ENCODE assay signal across 18 cellular contexts in the genomic region with DNA sequence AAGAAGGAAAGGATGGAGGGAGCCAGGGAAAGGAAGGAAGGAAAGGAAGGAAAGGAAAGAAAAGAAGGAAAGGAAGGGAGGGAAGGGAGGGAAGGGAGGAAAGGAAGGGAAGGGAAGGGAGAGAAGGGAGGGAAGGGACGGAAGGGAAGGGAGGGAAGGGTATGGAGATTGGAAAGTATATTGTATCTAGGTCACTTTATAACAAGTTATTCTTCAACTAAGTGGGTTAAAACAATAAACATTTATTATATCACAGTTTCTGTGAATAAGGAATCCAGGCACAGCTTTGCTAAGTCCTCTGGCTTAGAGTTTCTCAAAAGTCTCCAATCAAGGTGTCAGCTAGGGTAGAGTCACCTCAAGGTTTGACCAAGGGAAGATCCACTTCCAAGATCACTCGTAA.
A peak's percentile ranks its signal among the peaks of the same experiment; 100 is the strongest.
DNase-seq lines count a peak whose midpoint lies in the region; ATAC-seq, FAIRE-seq and TF ChIP-seq lines count a peak whose summit lies in the region.
"Had no signal": no experiment of that assay in that cellular context is flagged by ENCODE, and none has a peak within 500 bp of the region (broad histone marks: within the 10 kb centered on the region; RNA-seq: fewer than 3 reads in every experiment).

No MANE protein-coding gene starts in this region.

- in situ Hi-C loops in HepG2 (cut with HindIII; ENCODE audit: extremely low pct_ligation_motif_present, low pct_unique_long_range_greater_than_20kb), result loop anchor here (25.0 kb wide), 1 partner anchor 1207 kb away; no protein-coding TSS in a partner anchor

- no peaks in the 10 kb centered on the region for H3K27me3 Mint-ChIP-seq in nephron (ENCODE audit: low read depth)
- H3K27me3 Mint-ChIP-seq in CD8-positive, alpha-beta memory T cell, result no peaks in the 10 kb centered on the region
- H3K27me3 Mint-ChIP-seq: CD4-positive, alpha-beta T cell had no signal

- no peak for TF ChIP-seq EP300 in HepG2 (IDR thresholded peaks at IDR 0.05; ENCODE audit: low read depth in 2 of 2, low read length in 2 of 2)
- no peak for TF ChIP-seq EP300 in HepG2 (CRISPR knock-in tag; IDR thresholded peaks at IDR 0.05; ENCODE audit: borderline replicate concordance)

- H3K27ac ChIP-seq in HepG2 (ENCODE audit: extremely low read length, insufficient read depth, low read length) (no peak overlapping the region), right lobe of liver (no peak overlapping the region), fibroblast of lung (ENCODE audit: insufficient read depth, low read length) (no peak overlapping the region), small intestine (ENCODE audit: low read depth in 1 of 2, low read length in 1 of 2) (no peak overlapping the region)
- no peak overlapping the region for H3K27ac ChIP-seq in CD8-positive, alpha-beta memory T cell (ENCODE audit: low read depth, low read length)
- H3K27ac ChIP-seq: 22Rv1, A549, C4-2B had no signal

- TF ChIP-seq CTCF in HepG2 (CRISPR knock-in tag; IDR thresholded peaks at IDR 0.05), result no peak
- no peak for TF ChIP-seq CTCF in right lobe of liver (IDR thresholded peaks at IDR 0.05)
- no peak for TF ChIP-seq CTCF in fibroblast of lung (conservative IDR thresholded peaks at IDR 0.05 in 1 of 2, IDR thresholded peaks at IDR 0.05 in 1 of 2; ENCODE audit: low read depth in 1 of 2, low read length in 2 of 2)
- no peak for TF ChIP-seq CTCF in nephron (IDR thresholded peaks at IDR 0.05; ENCODE audit: unreplicated experiment in 3 of 3)

- no peak for DNase-seq in HepG2 (ENCODE audit: low spot score)
- DNase-seq in right lobe of liver, result no peak
- DNase-seq in fibroblast of lung (ENCODE audit: low read depth in 2 of 2), result no peak
- no peak for DNase-seq in COLO668 (lab: John Stamatoyannopoulos, UW; ENCODE audit: unreplicated experiment)
- no peak for DNase-seq in CD8-positive, alpha-beta memory T cell
- DNase-seq in small intestine, result no peak
- DNase-seq: AML-193; Calu3; CD4-positive, alpha-beta T cell; DMS79 treated with DMSO at 0.1 percent for 48 hours; GF-D8; H9 had no signal

- no peaks in the 10 kb centered on the region for H3K4me1 ChIP-seq in HepG2 (ENCODE audit: insufficient read depth, low read length)
- no peaks in the 10 kb centered on the region for H3K4me1 ChIP-seq in right lobe of liver
- no peaks in the 10 kb centered on the region for H3K4me1 ChIP-seq in fibroblast of lung (ENCODE audit: control insufficient read depth, extremely low read depth, insufficient read depth, low read length)
- no peaks in the 10 kb centered on the region for H3K4me1 ChIP-seq in CD8-positive, alpha-beta memory T cell (ENCODE audit: insufficient read depth, low read length)
- H3K4me1 ChIP-seq in small intestine (ENCODE audit: control insufficient read depth in 2 of 2, insufficient read depth in 1 of 2, low read depth in 1 of 2, low read length in 1 of 2), result no peaks in the 10 kb centered on the region
- H3K4me1 ChIP-seq: A549 had no signal

- H3K9me3 ChIP-seq in HepG2 (ENCODE audit: low read length), result no peaks in the 10 kb centered on the region
- H3K9me3 ChIP-seq in right lobe of liver, result no peaks in the 10 kb centered on the region
- no peaks in the 10 kb centered on the region for H3K9me3 ChIP-seq in fibroblast of lung (ENCODE audit: control insufficient read depth, insufficient read depth, low read depth, low read length)
- no peaks in the 10 kb centered on the region for H3K9me3 ChIP-seq in CD8-positive, alpha-beta memory T cell (ENCODE audit: low read length)
- no peaks in the 10 kb centered on the region for H3K9me3 ChIP-seq in small intestine (ENCODE audit: control insufficient read depth, low read depth)
- H3K9me3 ChIP-seq: A549 had no signal

- TF ChIP-seq RAD21 in HepG2 (CRISPR knock-in tag; IDR thresholded peaks at IDR 0.05), result no peak

- no TSS peak for BruUV-seq in HepG2 (replicated peaks; lab: Mats Ljungman, UMichigan)

- peaks cover 20% of the 10 kb centered on the region for H3K4me1 Mint-ChIP-seq in nephron
- peaks cover 13 to 20% (median 18%) of the 10 kb centered on the region in 3 donors for H3K4me1 Mint-ChIP-seq in CD8-positive, alpha-beta memory T cell
- H3K4me1 Mint-ChIP-seq: H9 had no signal

- CTCF ChIA-PET in HepG2 (lab: Yijun Ruan, JAX; ENCODE audit: low intra/inter-chr PET ratio, low total read pairs), result no interaction called here
- CTCF ChIA-PET in CD8-positive, alpha-beta memory T cell (lab: Charles Lee), result no interaction called here

- H3K4me3 ChIP-seq in HepG2 (replicated peaks in 1 of 3; ENCODE audit: insufficient read depth in 1 of 3, low read depth in 2 of 3, low read length in 3 of 3), result no peak overlapping the region
- H3K4me3 ChIP-seq in right lobe of liver, result no peak overlapping the region
- no peak overlapping the region for H3K4me3 ChIP-seq in fibroblast of lung (replicated peaks in 1 of 4; ENCODE audit: control extremely low read depth in 1 of 4, insufficient read depth in 1 of 4, low read depth in 3 of 4, low read length in 4 of 4)
- H3K4me3 ChIP-seq in CD8-positive, alpha-beta memory T cell (ENCODE audit: low read length), result no peak overlapping the region
- no peak overlapping the region for H3K4me3 ChIP-seq in small intestine (ENCODE audit: low read depth in 1 of 2, low read length in 2 of 2)
- H3K4me3 ChIP-seq: A549 had no signal

- H3K79me2 ChIP-seq in HepG2 (ENCODE audit: insufficient read depth, low read length) (no peaks in the 10 kb centered on the region), fibroblast of lung (ENCODE audit: control insufficient read depth, insufficient read depth, low read length) (no peaks in the 10 kb centered on the region)

- peak overlapping the region in 2 of 3 experiments; percentile 13 to 91 for H3K27ac Mint-ChIP-seq in nephron
- peak overlapping the region in 1 of 8 donors; percentile 14 for H3K27ac Mint-ChIP-seq in CD8-positive, alpha-beta memory T cell
- H3K27ac Mint-ChIP-seq: CD4-positive, alpha-beta T cell; H9 had no signal

- H3K36me3 ChIP-seq in HepG2 (replicated peaks in 1 of 2; ENCODE audit: control insufficient read depth in 1 of 2, insufficient read depth in 2 of 2, low read length in 2 of 2), result peaks cover 2 to 29% of the 10 kb centered on the region in 2 experiments; a peak in 2 of 5 replicates
- H3K36me3 ChIP-seq in right lobe of liver, result no peaks in the 10 kb centered on the region
- no peaks in the 10 kb centered on the region for H3K36me3 ChIP-seq in fibroblast of lung (ENCODE audit: control insufficient read depth, insufficient read depth, low read length)
- no peaks in the 10 kb centered on the region for H3K36me3 ChIP-seq in CD8-positive, alpha-beta memory T cell (ENCODE audit: insufficient read depth, low read length)
- no peaks in the 10 kb centered on the region for H3K36me3 ChIP-seq in small intestine (ENCODE audit: control insufficient read depth in 2 of 2, insufficient read depth in 2 of 2, low read length in 2 of 2)

- no peak overlapping the region for H3K4me3 Mint-ChIP-seq in nephron
- H3K4me3 Mint-ChIP-seq in CD8-positive, alpha-beta memory T cell, result no peak overlapping the region
- H3K4me3 Mint-ChIP-seq: CD4-positive, alpha-beta T cell; H9 had no signal

- no peak overlapping the region for H3K9ac ChIP-seq in HepG2 (ENCODE audit: insufficient read depth, low read depth, low read length)
- H3K9ac ChIP-seq in fibroblast of lung (ENCODE audit: insufficient read depth, low read length), result no peak overlapping the region

- no peak overlapping the region for H3K4me2 ChIP-seq in HepG2 (ENCODE audit: low read depth, low read length)
- no peak overlapping the region for H3K4me2 ChIP-seq in fibroblast of lung (ENCODE audit: extremely low read depth, insufficient read depth, low read length)
- H3K4me2 ChIP-seq: A549 had no signal

- H3K27me3 ChIP-seq in HepG2 (ENCODE audit: control insufficient read depth in 1 of 2, insufficient read depth in 2 of 2, low read length in 2 of 2), result no peaks in the 10 kb centered on the region
- H3K27me3 ChIP-seq in right lobe of liver, result no peaks in the 10 kb centered on the region
- H3K27me3 ChIP-seq in fibroblast of lung (ENCODE audit: control insufficient read depth, insufficient read depth, low read length), result no peaks in the 10 kb centered on the region
- H3K27me3 ChIP-seq in CD8-positive, alpha-beta memory T cell (ENCODE audit: insufficient read depth, low read length, poor library complexity, severe bottlenecking), result no peaks in the 10 kb centered on the region
- no peaks in the 10 kb centered on the region for H3K27me3 ChIP-seq in small intestine (ENCODE audit: control insufficient read depth in 2 of 2, insufficient read depth in 2 of 2, low read length in 2 of 2)

- intact Hi-C loops in HepG2 (cut with micrococcal nuclease; ENCODE audit: unreplicated experiment) (no loop called here), right lobe of liver (cut with DNase I) (no loop called here)

- FAIRE-seq in HepG2 (lab: Jason Lieb, UNC), result no peak
- FAIRE-seq in small intestine (lab: Jason Lieb, UNC), result no peak
- FAIRE-seq: A549, H1 had no signal

- WGBS in HepG2 (ENCODE audit: low lambda C conversion rate), result 95% methylated on average over 2 of the region's 2 CpGs
- WGBS in right lobe of liver (ENCODE audit: insufficient coverage, low coverage, low lambda C conversion rate, missing lambda C conversion rate), result 65% methylated on average over 2 of the region's 2 CpGs
- WGBS in small intestine, 3 donors, result 69 to 89% (median 81%) methylated on average over 2 of the region's 2 CpGs

- H3K36me3 Mint-ChIP-seq in nephron (ENCODE audit: low read depth), result peaks cover 41% of the 10 kb centered on the region
- no peaks in the 10 kb centered on the region for H3K36me3 Mint-ChIP-seq in CD8-positive, alpha-beta memory T cell

- TF ChIP-seq POLR2A in HepG2 (IDR thresholded peaks at IDR 0.05; ENCODE audit: insufficient read depth in 1 of 2, low read depth in 2 of 2, low read length in 2 of 2) (no peak), right lobe of liver (IDR thresholded peaks at IDR 0.05) (no peak)

- POLR2A ChIA-PET in HepG2 (lab: Yijun Ruan, JAX), result no interaction called here
- POLR2A ChIA-PET in CD8-positive, alpha-beta memory T cell (lab: Charles Lee), result no interaction called here

- H3K9me3 Mint-ChIP-seq in nephron, result peaks cover 7% of the 10 kb centered on the region
- no peaks in the 10 kb centered on the region for H3K9me3 Mint-ChIP-seq in CD8-positive, alpha-beta memory T cell
- H3K9me3 Mint-ChIP-seq: CD4-positive, alpha-beta T cell; H9 had no signal

- H4K20me1 ChIP-seq in HepG2 (ENCODE audit: insufficient read depth, low read length), result no peaks in the 10 kb centered on the region
- H4K20me1 ChIP-seq in fibroblast of lung (ENCODE audit: control insufficient read depth, extremely low read depth, insufficient read depth, low read length), result no peaks in the 10 kb centered on the region

- ATAC-seq in HepG2 (no peak), right lobe of liver (no peak), HG02970 (IDR thresholded peaks at IDR 0.05; ENCODE audit: low FRiP score, unreplicated experiment) (no peak)
- ATAC-seq: A549 had no signal

- no peak overlapping the region for H2AFZ ChIP-seq in HepG2 (ENCODE audit: low read length)
- peak overlapping the region; percentile 55 for H2AFZ ChIP-seq in fibroblast of lung (ENCODE audit: low read length)

TF ChIP-seq in HepG2, 621 proteins besides CTCF, POLR2A, EP300 and RAD21 (continues in another document):
- TF ChIP-seq HNRNPK (IDR thresholded peaks at IDR 0.05; ENCODE audit: low read depth, low read length, poor library complexity, severe bottlenecking), result peak; percentile 92
